Comparison of ENCODE assay signal across 13 cellular contexts in genomic region chr1:108041360-108042143, GRCh38.
DNase-seq lines count a peak whose midpoint lies in the region; ATAC-seq and TF ChIP-seq lines count a peak whose summit lies in the region.
"Had no signal": no experiment of that assay in that cellular context is flagged by ENCODE, and none has a peak within 500 bp of the region (broad histone marks: within the 10 kb centered on the region; RNA-seq: fewer than 3 reads in every experiment).

No MANE protein-coding gene starts in this region.

- peak overlapping the region; percentile 15; the same call in 1 of the 2 replicates for H3K4me2 ChIP-seq in BLaER1
- H3K4me2 ChIP-seq in SU-DHL-6 (ENCODE audit: low read depth, low read length, poor library complexity, severe bottlenecking): peak overlapping the region; percentile 2

- H3K79me2 ChIP-seq in SU-DHL-6 (ENCODE audit: insufficient read depth, low read length): no peaks in the 10 kb centered on the region

- H3K9me3 ChIP-seq in BLaER1 (peaks cover 17% of the 10 kb centered on the region), SU-DHL-6 (ENCODE audit: insufficient read depth, low read length) (no peaks in the 10 kb centered on the region)
- H3K9me3 ChIP-seq: Caco-2 had no signal

- H3K4me1 ChIP-seq in BLaER1: peaks cover 45% of the 10 kb centered on the region

- H3F3A ChIP-seq in SU-DHL-6 (ENCODE audit: insufficient read depth): no peaks in the 10 kb centered on the region

- H3K27ac ChIP-seq in BLaER1 (no peak overlapping the region), SU-DHL-6 (ENCODE audit: low read depth, low read length) (no peak overlapping the region)

- no peaks in the 10 kb centered on the region for H3K36me3 ChIP-seq in BLaER1
- no peaks in the 10 kb centered on the region for H3K36me3 ChIP-seq in SU-DHL-6 (ENCODE audit: low read length)

- H3K27me3 ChIP-seq in BLaER1: no peaks in the 10 kb centered on the region
- H3K27me3 ChIP-seq in SU-DHL-6 (ENCODE audit: low read length): no peaks in the 10 kb centered on the region

- H2AFZ ChIP-seq in SU-DHL-6 (ENCODE audit: low read depth, low read length, severe bottlenecking): peak overlapping the region; percentile 5

- ATAC-seq in GM19351 (IDR thresholded peaks at IDR 0.05; ENCODE audit: unreplicated experiment) (peak; percentile 68), HG03139 (IDR thresholded peaks at IDR 0.05; ENCODE audit: unreplicated experiment) (no peak), GM21619 (IDR thresholded peaks at IDR 0.05; ENCODE audit: unreplicated experiment) (no peak)
- ATAC-seq: T-helper 17 cell had no signal

- no peak overlapping the region for H3K9ac ChIP-seq in BLaER1
- H3K9ac ChIP-seq in SU-DHL-6 (ENCODE audit: low read length): no peak overlapping the region

- DNase-seq in fibroblast of villous mesenchyme (ENCODE audit: low read depth): peak; percentile 20
- no peak for DNase-seq in NCI-H1417 (lab: John Stamatoyannopoulos, UW)
- no peak for DNase-seq in GM19238 (ENCODE audit: insufficient read length, low spot score)
- DNase-seq: Caco-2; effector CD4-positive, alpha-beta T cell; NCI-H526; substantia nigra; T-helper 17 cell had no signal

- H4K20me1 ChIP-seq in BLaER1 (no peaks in the 10 kb centered on the region), SU-DHL-6 (ENCODE audit: low read depth, low read length) (no peaks in the 10 kb centered on the region)

- H3K9me2 ChIP-seq in SU-DHL-6 (replicated peaks; ENCODE audit: insufficient read depth, low read length): no peaks in the 10 kb centered on the region

- H3K4me3 ChIP-seq in BLaER1 (no peak overlapping the region), SU-DHL-6 (ENCODE audit: insufficient read depth, low read length, poor library complexity, severe bottlenecking) (no peak overlapping the region), fibroblast of villous mesenchyme (ENCODE audit: low read depth, low read length) (no peak overlapping the region)

- no peak for TF ChIP-seq CTCF in SU-DHL-6 (IDR thresholded peaks at IDR 0.05; ENCODE audit: insufficient read depth, low read length, poor library complexity, severe bottlenecking)
- no peak for TF ChIP-seq CTCF in fibroblast of villous mesenchyme (IDR thresholded peaks at IDR 0.05; ENCODE audit: insufficient read depth, low read depth, low read length)
